24 cellular contexts compared by ENCODE assay signal in genomic region chr17:35295686-35296085, GRCh38. TPM values are rescaled to one million over a fixed set of nuclear protein-coding genes. Genes with fewer than 3 reads are reported as not detected.
DNase-seq lines count a peak whose midpoint lies in the region; ATAC-seq, FAIRE-seq and TF ChIP-seq lines count a peak whose summit lies in the region.
"Had no signal": no experiment of that assay in that cellular context is flagged by ENCODE, and none has a peak within 500 bp of the region (broad histone marks: within the 10 kb centered on the region; RNA-seq: fewer than 3 reads in every experiment).

No MANE protein-coding gene starts in this region.

- no peak overlapping the region for H3K27ac Mint-ChIP-seq in astrocyte (ENCODE audit: unreplicated experiment)
- H3K27ac Mint-ChIP-seq: GM23338 had no signal

- no peaks in the 10 kb centered on the region for H3K36me3 Mint-ChIP-seq in astrocyte (ENCODE audit: low read depth, unreplicated experiment)

- H3K27me3 Mint-ChIP-seq in astrocyte (ENCODE audit: low read depth, unreplicated experiment) = peaks cover 13% of the 10 kb centered on the region

- no peak for TF ChIP-seq CTCF in astrocyte (IDR thresholded peaks at IDR 0.05; ENCODE audit: insufficient read depth, low read depth, low read length)

- H3K9ac ChIP-seq in astrocyte (ENCODE audit: low read length) = no peak overlapping the region

- peak; percentile 47 for FAIRE-seq in astrocyte (lab: Jason Lieb, UNC)
- FAIRE-seq: A204.1, D721Med, GM12892, HepG2 had no signal

- H3K9me3 ChIP-seq in astrocyte (ENCODE audit: insufficient read depth, low read depth, low read length) = peaks cover 2% of the 10 kb centered on the region
- H3K9me3 ChIP-seq: BE2C, HAP-1 had no signal

- DNase-seq in HT1080 (ENCODE audit: low read depth) (peak; percentile 59), astrocyte (ENCODE audit: low read depth) (no peak), left kidney (ENCODE audit: low read depth, low spot score) (peak; percentile 4), activated gamma-delta T cell treated with Interleukin-2 at 50 U/mL for 16 hours (no peak), NCI-H2081 (lab: John Stamatoyannopoulos, UW) (no peak), cerebellar cortex (ENCODE audit: low spot score) (no peak)
- DNase-seq: BE2C, DMS79, KG1, MV-4-11, NCI-H1694, NCI-H2081 treated with DMSO at 0.1 percent for 48 hours, NCI-H2171 treated with DMSO at 0.1 percent for 48 hours, NCI-H526 treated with DMSO at 0.1 percent for 48 hours, OCI-M1 had no signal

- H2AFZ ChIP-seq in ACC112 (ENCODE audit: low read length, unreplicated experiment) (no peak overlapping the region), astrocyte (ENCODE audit: low read depth, low read length) (no peak overlapping the region)
- H2AFZ ChIP-seq: GM23338 had no signal

- H3K27ac ChIP-seq in ACC112 (ENCODE audit: low read depth, low read length) = peak overlapping the region; percentile 11
- no peak overlapping the region for H3K27ac ChIP-seq in astrocyte (ENCODE audit: low read depth, low read length)

- no peaks in the 10 kb centered on the region for H3K27me3 ChIP-seq in ACC112 (ENCODE audit: insufficient read depth, low read length)
- no peaks in the 10 kb centered on the region for H3K27me3 ChIP-seq in astrocyte (ENCODE audit: insufficient read depth, low read length)

- H3K4me1 ChIP-seq in ACC112 (ENCODE audit: control insufficient read depth, insufficient read depth, low read length, unreplicated experiment) = peaks cover 42% of the 10 kb centered on the region
- no peaks in the 10 kb centered on the region for H3K4me1 ChIP-seq in astrocyte (ENCODE audit: insufficient read depth, low read length)
- H3K4me1 ChIP-seq: BE2C, HAP-1 had no signal

- peaks cover 4% of the 10 kb centered on the region for H3K4me1 Mint-ChIP-seq in astrocyte (ENCODE audit: low read depth, unreplicated experiment)
- H3K4me1 Mint-ChIP-seq: GM23338 had no signal

- H3K4me3 Mint-ChIP-seq in astrocyte (ENCODE audit: unreplicated experiment) = no peak overlapping the region
- H3K4me3 Mint-ChIP-seq: GM23338 had no signal

- no peaks in the 10 kb centered on the region for H4K20me1 ChIP-seq in astrocyte (ENCODE audit: insufficient read depth, low read length)

- no peak overlapping the region for H3K4me3 ChIP-seq in ACC112 (ENCODE audit: low read depth, low read length)
- H3K4me3 ChIP-seq in astrocyte (ENCODE audit: insufficient read depth, low read depth, low read length) = no peak overlapping the region
- H3K4me3 ChIP-seq: GM23338, HAP-1 had no signal

- no peaks in the 10 kb centered on the region for H3K79me2 ChIP-seq in ACC112 (ENCODE audit: control insufficient read depth, insufficient read depth, low read length, unreplicated experiment)
- H3K79me2 ChIP-seq in astrocyte (ENCODE audit: insufficient read depth, low read length) = no peaks in the 10 kb centered on the region

- H3K36me3 ChIP-seq in ACC112 (ENCODE audit: insufficient read depth, low read length) = no peaks in the 10 kb centered on the region
- no peaks in the 10 kb centered on the region for H3K36me3 ChIP-seq in astrocyte (ENCODE audit: insufficient read depth, low read length)
- H3K36me3 ChIP-seq: BE2C, HAP-1 had no signal

- peaks cover 15% of the 10 kb centered on the region for H3K9me3 Mint-ChIP-seq in astrocyte (ENCODE audit: unreplicated experiment)

- H3K4me2 ChIP-seq in astrocyte (ENCODE audit: low read length) = no peak overlapping the region
- H3K4me2 ChIP-seq: GM23338 had no signal

- no peak for ATAC-seq in HG03045 (IDR thresholded peaks at IDR 0.05; ENCODE audit: unreplicated experiment)
- ATAC-seq: GM23338, HepG2, Right ventricle myocardium inferior had no signal

RNA-seq across cellular contexts. Expression of gene SLFN5, which starts 52.8 kb away (rescaled TPM):
- total RNA-seq in HT1080 (2014; rRNA removed; shearing (Covaris generic)) = 12.3 and 13.0 TPM in 2 replicates
- 17.9 and 26.1 TPM in 2 replicates for polyA plus RNA-seq in HT1080 (2015; cell fraction: cytosol; rRNA removed)
- 58.2 and 63.8 TPM in 2 replicates for polyA plus RNA-seq in HT1080 (2015; cell fraction: nucleus; rRNA removed)
- total RNA-seq in astrocyte = 108 and 120 TPM in 2 replicates

Comparison
In these comparisons a context has a peak if more than half of its experiments do, and no peak if none do; other contexts are left out.
1. DNase-seq: peak in HT1080 (single experiment) and left kidney (single experiment); none in astrocyte (single experiment), activated gamma-delta T cell treated with Interleukin-2 at 50 U/mL for 16 hours (single experiment), NCI-H2081 (0 of 2) and cerebellar cortex (single experiment).